8 cellular contexts compared by ENCODE assay signal in genomic region chr5:139648205-139649081, GRCh38. TPM values are rescaled to one million over a fixed set of nuclear protein-coding genes. Genes with fewer than 3 reads are reported as not detected.
DNase-seq lines count a peak whose midpoint lies in the region; ATAC-seq, FAIRE-seq and TF ChIP-seq lines count a peak whose summit lies in the region.

Gene CXXC5 (plus strand): TSS chr5:139648349. CDS start chr5:139680524, 32,175 bp downstream.

- H3K4me2 ChIP-seq in GM12878 (ENCODE audit: control insufficient read depth, insufficient read depth) = peak within 1 kb of the TSS; percentile 76

- H3K4me3 Mint-ChIP-seq in CD4-positive, alpha-beta memory T cell = peak within 1 kb of the TSS; percentile 42 to 72 (median 60)

- TF ChIP-seq RAD21 in GM12878 (IDR thresholded peaks at IDR 0.05; ENCODE audit: insufficient read depth, low read depth, low read length) = no peak

- H3K27ac ChIP-seq in CD4-positive, alpha-beta memory T cell (ENCODE audit: low read depth, low read length) = no peak within 1 kb of the TSS
- no peak within 1 kb of the TSS for H3K27ac ChIP-seq in SK-N-MC
- peak within 1 kb of the TSS; percentile 91 for H3K27ac ChIP-seq in GM12878 (ENCODE audit: control insufficient read depth, insufficient read depth)

- in situ Hi-C loops in GM12878 (cut with MboI) = no loop called here

- intact Hi-C loops in CD4-positive, alpha-beta memory T cell (cut with micrococcal nuclease) = no loop called here
- intact Hi-C loops in GM12878 (cut with micrococcal nuclease; ENCODE audit: unreplicated experiment) = loop anchor here (1.0 kb wide), 2 partner anchors 11 to 22 kb away; no protein-coding TSS in a partner anchor

- under 1% methylated on average over 52 of the region's 106 CpGs for WGBS in GM12878 (ENCODE audit: insufficient coverage, insufficient replicate concordance, low lambda C conversion rate, missing lambda C conversion rate)

- TF ChIP-seq POLR2A in GM12878 (IDR thresholded peaks at IDR 0.05; ENCODE audit: low read depth, low read length) = peak; percentile 83

- peaks cover 13 to 65% (median 24%) of the 10 kb centered on the region in 4 donors for H3K4me1 Mint-ChIP-seq in CD4-positive, alpha-beta memory T cell

- peaks cover 41% of the 10 kb centered on the region for H3K27me3 ChIP-seq in CD4-positive, alpha-beta memory T cell (ENCODE audit: insufficient read depth, low read length)
- no peaks in the 10 kb centered on the region for H3K27me3 ChIP-seq in GM12878 (replicated peaks in 1 of 2; ENCODE audit: control insufficient read depth in 2 of 2, insufficient read depth in 2 of 2, low read length in 1 of 2)

- H3K9me3 Mint-ChIP-seq in CD4-positive, alpha-beta memory T cell = peaks cover 0 to 2% (median 0%) of the 10 kb centered on the region in 8 donors

- peaks cover 57% of the 10 kb centered on the region for H3K79me2 ChIP-seq in GM12878 (ENCODE audit: control insufficient read depth, insufficient read depth, low read length)

- no peak for FAIRE-seq in GM12878 (lab: Jason Lieb, UNC)

- H2AFZ ChIP-seq in GM12878 (ENCODE audit: control insufficient read depth, low read depth, low read length) = peak within 1 kb of the TSS; percentile 56

- H3K27me3 Mint-ChIP-seq in CD4-positive, alpha-beta memory T cell = peaks cover 33 to 46% of the 10 kb centered on the region in 2 donors

- H3K9me3 ChIP-seq in CD4-positive, alpha-beta memory T cell (ENCODE audit: control insufficient read depth in 1 of 2, low read length in 2 of 2) = no peaks in the 10 kb centered on the region
- H3K9me3 ChIP-seq in SK-N-MC (ENCODE audit: low read depth, low read length) (no peaks in the 10 kb centered on the region), GM12878 (replicated peaks; ENCODE audit: control insufficient read depth, insufficient read depth, low read length) (no peaks in the 10 kb centered on the region)

- SMC1A ChIA-PET in GM12878 (lab: Charles Lee; ENCODE audit: uncharacterized antibody, unreplicated experiment) = interaction anchor here (0.6 to 9.6 kb wide), 7 partner anchors 13 to 474 kb away, joined by 3 to 175 read pairs (median 4); no protein-coding TSS in a partner anchor

- H3K36me3 ChIP-seq in CD4-positive, alpha-beta memory T cell (ENCODE audit: insufficient read depth, low read length) = no peaks in the 10 kb centered on the region
- H3K36me3 ChIP-seq in SK-N-MC (ENCODE audit: insufficient read depth, low read length) (no peaks in the 10 kb centered on the region), GM12878 (ENCODE audit: control insufficient read depth in 2 of 2, insufficient read depth in 2 of 2, low read length in 1 of 2) (no peaks in the 10 kb centered on the region; a peak in 1 of 4 replicates)

- peak within 1 kb of the TSS in 2 of 7 donors; percentile 23 to 44 for H3K27ac Mint-ChIP-seq in CD4-positive, alpha-beta memory T cell

- TF ChIP-seq CTCF in LNCaP clone FGC (IDR thresholded peaks at IDR 0.05; ENCODE audit: control insufficient read depth, extremely low read depth, insufficient read depth) = 0 out of 2 replicates have a peak, but pooled peaks have one; percentile 3
- TF ChIP-seq CTCF in GM12878 (IDR thresholded peaks at IDR 0.05 in 2 of 3, conservative IDR thresholded peaks at IDR 0.05 in 1 of 3; ENCODE audit: control insufficient read depth in 2 of 3, extremely low read depth in 1 of 3, insufficient read depth in 1 of 3, low read depth in 3 of 3, low read length in 3 of 3) = no peak

- peak within 1 kb of the TSS in 1 of 2 donors; percentile 19 for H3K4me3 ChIP-seq in CD4-positive, alpha-beta memory T cell (ENCODE audit: low read length in 2 of 2)
- peak within 1 kb of the TSS; percentile 84 for H3K4me3 ChIP-seq in LNCaP clone FGC (ENCODE audit: low read depth, low read length)
- peak within 1 kb of the TSS; percentile 94 for H3K4me3 ChIP-seq in SK-N-MC
- peak within 1 kb of the TSS; percentile 96 for H3K4me3 ChIP-seq in GM12878

- ATAC-seq in GM19397 (IDR thresholded peaks at IDR 0.05; ENCODE audit: unreplicated experiment) = peak; percentile 34
- peak; percentile 55 for ATAC-seq in GM12878
- ATAC-seq in GM19351 (IDR thresholded peaks at IDR 0.05; ENCODE audit: unreplicated experiment) = no peak

- RAD21 ChIA-PET in GM12878 (lab: Charles Lee; ENCODE audit: unreplicated experiment) = interaction anchor here (0.6 to 10.9 kb wide), 16 partner anchors 10 to 258 kb away, joined by 3 to 265 read pairs (median 4); partner anchors contain the start of gene MZB1

- peak in 3 of 5 donors; percentile 35 to 46 (median 37) for DNase-seq in CD4-positive, alpha-beta memory T cell
- DNase-seq in LNCaP clone FGC (ENCODE audit: low read depth) (peak; percentile 56), SK-N-MC (ENCODE audit: low read depth, low spot score) (no peak), GM12878 (ENCODE audit: low read depth, low spot score) (no peak), hippocampal formation (lab: John Stamatoyannopoulos, UW) (peak; percentile 82 to 89), pulmonary artery endothelial cell (ENCODE audit: low read depth, low spot score) (no peak)

- 0 out of 2 replicates have a peak, but pooled peaks cover 4% of the 10 kb centered on the region for H4K20me1 ChIP-seq in GM12878 (ENCODE audit: control insufficient read depth, insufficient read depth)

- no peaks in the 10 kb centered on the region for H3K36me3 Mint-ChIP-seq in CD4-positive, alpha-beta memory T cell

- no peak for TF ChIP-seq EP300 in GM12878 (IDR thresholded peaks at IDR 0.05; ENCODE audit: borderline replicate concordance in 1 of 2, control insufficient read depth in 1 of 2, low read depth in 2 of 2, low read length in 2 of 2)

- peaks cover 37% of the 10 kb centered on the region for H3K4me1 ChIP-seq in CD4-positive, alpha-beta memory T cell (ENCODE audit: insufficient read depth, low read length)
- H3K4me1 ChIP-seq in GM12878 (ENCODE audit: control insufficient read depth, insufficient read depth, low read length) = peaks cover 35% of the 10 kb centered on the region

- H3K9ac ChIP-seq in SK-N-MC (ENCODE audit: insufficient read length) (peak within 1 kb of the TSS; percentile 64), GM12878 (ENCODE audit: control insufficient read depth, insufficient read depth, low read length) (peak within 1 kb of the TSS; percentile 95)

- BruUV-seq in GM12878 (replicated peaks; lab: Mats Ljungman, UMichigan) = no TSS peak

- POLR2A ChIA-PET in CD4-positive, alpha-beta memory T cell (lab: Charles Lee; ENCODE audit: partially characterized antibody) = interaction anchor here (1.0 to 2.5 kb wide), 4 partner anchors 11 to 62 kb away, joined by 3 to 28 read pairs (median 5); no protein-coding TSS in a partner anchor
- POLR2A ChIA-PET in GM12878 (lab: Charles Lee) = interaction anchor here (0.6 to 6.5 kb wide), 21 partner anchors 11 to 260 kb away, joined by 3 to 68 read pairs (median 5); no protein-coding TSS in a partner anchor

- CTCF ChIA-PET in CD4-positive, alpha-beta memory T cell (lab: Charles Lee; ENCODE audit: partially characterized antibody) = interaction anchor here (0.7 to 1.2 kb wide), 5 partner anchors 12 to 131 kb away, joined by 3 to 4 read pairs (median 3); no protein-coding TSS in a partner anchor
- CTCF ChIA-PET in GM12878 (lab: Yijun Ruan, JAX) = interaction anchor here (0.6 to 9.3 kb wide), 7 partner anchors 12 to 130 kb away, joined by 3 to 201 read pairs (median 3); no protein-coding TSS in a partner anchor

TF ChIP-seq in GM12878, 131 proteins besides CTCF, POLR2A, EP300 and RAD21 (continues in another document):
- TF ChIP-seq LARP7 (IDR thresholded peaks at IDR 0.05) (peak; percentile 99), ZNF384 (IDR thresholded peaks at IDR 0.05; ENCODE audit: borderline replicate concordance, low read depth, low read length) (no peak), TBL1XR1 (IDR thresholded peaks at IDR 0.05; ENCODE audit: low read depth, low read length) (no peak), CREB1 (IDR thresholded peaks at IDR 0.05; ENCODE audit: low read depth) (no peak), ZNF207 (IDR thresholded peaks at IDR 0.05; ENCODE audit: borderline replicate concordance) (peak; percentile 61; the same call in 1 of the 2 replicates), SREBF1 (IDR thresholded peaks at IDR 0.05; ENCODE audit: low read length) (no peak), ZSCAN29 (IDR thresholded peaks at IDR 0.05) (0 out of 2 replicates have a peak, but pooled peaks have one; percentile 8), ZNF217 (IDR thresholded peaks at IDR 0.05) (0 out of 2 replicates have a peak, but pooled peaks have one; percentile 28), PAX8 (IDR thresholded peaks at IDR 0.05) (no peak), RCOR1 (conservative IDR thresholded peaks at IDR 0.05; ENCODE audit: low read depth, low read length) (no peak), GATAD2B (conservative IDR thresholded peaks at IDR 0.05; ENCODE audit: low read depth) (peak; percentile 76), KAT2A (conservative IDR thresholded peaks at IDR 0.05; ENCODE audit: control insufficient read depth, low read depth, low read length) (no peak), TCF12 (IDR thresholded peaks at IDR 0.05; ENCODE audit: low read depth, low read length) (no peak), SMAD5 (IDR thresholded peaks at IDR 0.05; ENCODE audit: low read depth) (no peak)

RNA-seq across cellular contexts. Expression of gene CXXC5, which starts in this region (rescaled TPM):
- 1 to 10 TPM; 1.6 to 3.6 TPM for total RNA-seq in CD4-positive, alpha-beta memory T cell
- 1 to 10 TPM; 2.7 to 5.5 TPM for polyA plus RNA-seq in CD4-positive, alpha-beta memory T cell
- total RNA-seq in GM12878 (2013; cell fraction: nucleolus; rRNA removed) = 37.6 and 40.4 TPM in 2 replicates
- total RNA-seq in GM12878 (2014; rRNA removed) (71.4 and 90.8 TPM in 2 replicates), GM12878 (2014; rRNA removed; fragmentation: Illumina TruSeq; extraction: Trizol) (24.9 and 26.8 TPM in 2 replicates), GM12878 (2021) (64.2 and 64.4 TPM in 2 replicates), pulmonary artery endothelial cell (12.0 and 14.6 TPM in 2 replicates)
- polyA plus RNA-seq in GM12878 (2011; ENCODE audit: low read depth) = 17.9 TPM
- polyA plus RNA-seq in GM12878 (2011; rRNA removed) (55.4 and 57.5 TPM in 2 replicates), GM12878 (2014; fragmentation: Illumina TruSeq; extraction: Trizol) (25.6 and 36.0 TPM in 2 replicates), GM12878 (2014; fragmentation: Nextera tagmentation; extraction: Ambion mirVana) (1 to 10 TPM; 1.8 to 6.0 TPM), GM12878 (2014; rRNA removed) (59.1 and 68.6 TPM in 2 replicates), GM12878 (2016; fragmentation: Nextera tagmentation; extraction: Ambion mirVana) (10 to 100 TPM; 33.8 to 45.4 TPM)
- polyA plus RNA-seq in GM12878 (2011; cell fraction: cytosol; rRNA removed) = 54.8 and 79.5 TPM in 2 replicates
- 43.4 and 55.0 TPM in 2 replicates for polyA plus RNA-seq in GM12878 (2011; cell fraction: nucleus; rRNA removed)
- 31.3 and 43.2 TPM in 2 replicates for polyA plus RNA-seq in GM12878 (2012)
- polyA minus RNA-seq in GM12878 (2011; rRNA and poly(A)+ RNA removed) = 32.3 and 76.6 TPM in 2 replicates
- polyA minus RNA-seq in GM12878 (2011; cell fraction: cytosol; rRNA and poly(A)+ RNA removed) = 19.3 and 41.6 TPM in 2 replicates
- polyA minus RNA-seq in GM12878 (2011; cell fraction: nucleus; rRNA and poly(A)+ RNA removed) = 25.8 and 43.7 TPM in 2 replicates

Comparison
In these comparisons a context has a peak if more than half of its experiments do, and no peak if none do; other contexts are left out.
1. DNase-seq: peak in CD4-positive, alpha-beta memory T cell (3 of 5), LNCaP clone FGC (single experiment) and hippocampal formation (2 of 2); none in SK-N-MC (single experiment), GM12878 (single experiment) and pulmonary artery endothelial cell (single experiment).